ENCODE assay signal across 8 cellular contexts in genomic region chr12:89863968-89864367, GRCh38.
A peak's percentile ranks its signal among the peaks of the same experiment; 100 is the strongest.
DNase-seq lines count a peak whose midpoint lies in the region; ATAC-seq and TF ChIP-seq lines count a peak whose summit lies in the region.

No MANE protein-coding gene starts in this region.

- H3K9me3 Mint-ChIP-seq in activated naive CD4-positive, alpha-beta T cell treated with anti-CD3 and anti-CD28 coated beads for 36 hours, result no peaks in the 10 kb centered on the region
- H3K9me3 Mint-ChIP-seq in effector memory CD8-positive, alpha-beta T cell, result peaks cover 0 to 2% of the 10 kb centered on the region in 2 donors
- H3K9me3 Mint-ChIP-seq in neural progenitor cell, result peaks cover 9% of the 10 kb centered on the region

- H3K27me3 Mint-ChIP-seq in activated naive CD4-positive, alpha-beta T cell treated with anti-CD3 and anti-CD28 coated beads for 36 hours (ENCODE audit: low read depth), result no peaks in the 10 kb centered on the region
- H3K27me3 Mint-ChIP-seq in effector memory CD8-positive, alpha-beta T cell, result no peaks in the 10 kb centered on the region
- no peaks in the 10 kb centered on the region for H3K27me3 Mint-ChIP-seq in neural progenitor cell (ENCODE audit: insufficient read depth, low read depth)

- peaks cover 35% of the 10 kb centered on the region for H3K4me1 Mint-ChIP-seq in activated naive CD4-positive, alpha-beta T cell treated with anti-CD3 and anti-CD28 coated beads for 36 hours (ENCODE audit: low read depth)
- peaks cover 29 to 43% of the 10 kb centered on the region in 2 donors for H3K4me1 Mint-ChIP-seq in effector memory CD8-positive, alpha-beta T cell (ENCODE audit: low read depth in 2 of 2)
- peaks cover 12% of the 10 kb centered on the region for H3K4me1 Mint-ChIP-seq in neural progenitor cell

- no peak overlapping the region for H2AFZ ChIP-seq in neural progenitor cell (replicated peaks)

- H3K27ac ChIP-seq in thymus (ENCODE audit: low read depth) (peak overlapping the region; percentile 74), neural progenitor cell (no peak overlapping the region)

- no peak overlapping the region for H3K4me3 ChIP-seq in thymus (ENCODE audit: low read length)
- no peak overlapping the region for H3K4me3 ChIP-seq in neural progenitor cell

- peak overlapping the region; percentile 92 for H3K27ac Mint-ChIP-seq in activated naive CD4-positive, alpha-beta T cell treated with anti-CD3 and anti-CD28 coated beads for 36 hours
- peak overlapping the region; percentile 98 to 99 for H3K27ac Mint-ChIP-seq in effector memory CD8-positive, alpha-beta T cell
- H3K27ac Mint-ChIP-seq in neural progenitor cell, result no peak overlapping the region

- H3K4me2 ChIP-seq in neural progenitor cell, result no peak overlapping the region

- H3K4me1 ChIP-seq in thymus (ENCODE audit: control insufficient read depth, insufficient read depth, low read length) (peaks cover 2% of the 10 kb centered on the region), neural progenitor cell (peaks cover 32% of the 10 kb centered on the region)

- CTCF ChIA-PET in activated naive CD4-positive, alpha-beta T cell treated with anti-CD3 and anti-CD28 coated beads for 36 hours (lab: Charles Lee), result no interaction called here

- H3F3A ChIP-seq in neural progenitor cell (ENCODE audit: low read depth), result peaks cover 15% of the 10 kb centered on the region

- intact Hi-C loops in activated naive CD4-positive, alpha-beta T cell treated with anti-CD3 and anti-CD28 coated beads for 36 hours (cut with micrococcal nuclease), result loop anchor here (1.0 to 5.0 kb wide), 10 partner anchors 16 to 823 kb away; no protein-coding TSS in a partner anchor

- H3K27me3 ChIP-seq in thymus (ENCODE audit: control insufficient read depth, insufficient read depth) (no peaks in the 10 kb centered on the region), neural progenitor cell (no peaks in the 10 kb centered on the region)

- TF ChIP-seq CTCF in neural progenitor cell (IDR thresholded peaks at IDR 0.05), result no peak

- no peak for DNase-seq in activated naive CD4-positive, alpha-beta T cell treated with anti-CD3 and anti-CD28 coated beads for 36 hours
- no peak for DNase-seq in activated naive CD4-positive, alpha-beta T cell treated with anti-CD3 and anti-CD28 coated beads, Interleukin-2, amount 50 U/mL, for 16 hours
- DNase-seq in MV-4-11 (lab: John Stamatoyannopoulos, UW), result peak; percentile 63
- peak; percentile 17 to 24 (median 22) for DNase-seq in effector memory CD8-positive, alpha-beta T cell
- DNase-seq in neural progenitor cell (ENCODE audit: low spot score), result no peak
- no peak for DNase-seq in putamen (ENCODE audit: low spot score)
- DNase-seq in GF-D8 (lab: John Stamatoyannopoulos, UW), result no peak

- no peaks in the 10 kb centered on the region for H3K79me2 ChIP-seq in neural progenitor cell (ENCODE audit: low read depth)

- peak; percentile 52 for ATAC-seq in effector memory CD8-positive, alpha-beta T cell (replicated peaks)

- H3K9ac ChIP-seq in neural progenitor cell, result no peak overlapping the region

- H3K4me3 Mint-ChIP-seq in activated naive CD4-positive, alpha-beta T cell treated with anti-CD3 and anti-CD28 coated beads for 36 hours, result no peak overlapping the region
- H3K4me3 Mint-ChIP-seq in effector memory CD8-positive, alpha-beta T cell, result peak overlapping the region; percentile 76 to 80
- H3K4me3 Mint-ChIP-seq in neural progenitor cell, result no peak overlapping the region

- H3K9me3 ChIP-seq in thymus (ENCODE audit: control insufficient read depth) (no peaks in the 10 kb centered on the region), neural progenitor cell (ENCODE audit: low read depth) (peaks cover 1% of the 10 kb centered on the region)

- H4K20me1 ChIP-seq in neural progenitor cell (ENCODE audit: low read depth), result no peaks in the 10 kb centered on the region

- H3K36me3 Mint-ChIP-seq in activated naive CD4-positive, alpha-beta T cell treated with anti-CD3 and anti-CD28 coated beads for 36 hours (ENCODE audit: low read depth), result no peaks in the 10 kb centered on the region
- peaks cover 24% of the 10 kb centered on the region for H3K36me3 Mint-ChIP-seq in effector memory CD8-positive, alpha-beta T cell (ENCODE audit: insufficient read depth)
- H3K36me3 Mint-ChIP-seq in neural progenitor cell, result no peaks in the 10 kb centered on the region

- no peaks in the 10 kb centered on the region for H3K36me3 ChIP-seq in thymus (ENCODE audit: control insufficient read depth, insufficient read depth)
- H3K36me3 ChIP-seq in neural progenitor cell, result no peaks in the 10 kb centered on the region

Comparison
In these comparisons a context has a peak if more than half of its experiments do, and no peak if none do; other contexts are left out.
1. DNase-seq: peak in MV-4-11 (single experiment) and effector memory CD8-positive, alpha-beta T cell (3 of 3); none in activated naive CD4-positive, alpha-beta T cell treated with anti-CD3 and anti-CD28 coated beads for 36 hours (single experiment), activated naive CD4-positive, alpha-beta T cell treated with anti-CD3 and anti-CD28 coated beads, Interleukin-2, amount 50 U/mL, for 16 hours (single experiment), neural progenitor cell (single experiment), putamen (single experiment) and GF-D8 (single experiment).
2. H3K4me3 Mint-ChIP-seq: peak in effector memory CD8-positive, alpha-beta T cell (2 of 2); none in activated naive CD4-positive, alpha-beta T cell treated with anti-CD3 and anti-CD28 coated beads for 36 hours (single experiment) and neural progenitor cell (single experiment).